2 cellular contexts compared by ENCODE assay signal in the genomic region with DNA sequence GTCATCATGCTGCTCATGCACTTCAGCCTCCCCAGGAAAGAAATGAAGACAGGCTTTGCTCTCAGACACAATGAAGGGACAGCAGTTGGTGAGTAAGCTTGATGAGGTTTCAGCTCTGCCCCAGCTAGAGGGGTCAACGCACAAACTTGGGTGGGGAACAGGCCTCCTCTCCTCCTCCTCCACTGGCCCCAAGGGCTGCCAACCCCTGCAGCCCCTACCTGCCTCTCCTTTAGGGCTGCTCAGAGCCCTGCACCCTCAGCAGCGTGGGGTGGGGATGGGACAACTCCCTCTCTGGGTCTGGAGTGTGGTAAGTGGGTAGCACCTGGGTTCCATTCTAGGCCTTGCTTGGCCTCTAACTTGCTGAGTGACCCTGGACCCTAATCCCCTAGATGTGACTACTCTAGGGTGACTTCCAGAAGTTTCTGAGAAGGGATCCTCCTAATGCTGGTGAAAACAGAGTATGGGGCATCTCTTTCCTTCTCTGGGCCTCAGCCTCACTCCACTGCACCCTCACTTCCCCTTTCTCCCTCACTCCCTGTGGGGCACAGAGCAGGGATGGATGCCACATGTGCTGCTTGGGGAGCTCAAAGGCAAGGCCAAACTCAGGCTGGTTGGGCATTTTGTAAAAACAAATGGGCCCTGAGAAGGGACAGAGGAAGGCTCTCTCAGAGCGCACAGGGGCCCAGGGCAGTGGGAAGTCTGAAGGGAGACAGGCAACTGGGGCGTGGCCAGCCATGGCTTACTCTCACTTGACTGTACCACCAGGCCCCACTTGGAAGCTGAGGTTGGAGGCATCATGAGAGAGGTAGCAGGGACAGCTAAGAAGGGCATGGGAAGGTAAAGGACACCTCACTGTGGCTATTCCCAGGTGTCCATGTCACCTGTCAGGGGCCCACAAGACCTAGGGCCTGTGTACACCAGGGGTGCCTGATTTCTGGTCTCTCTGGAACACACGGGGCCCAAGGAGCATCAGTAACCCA.
TF ChIP-seq lines count a peak whose summit lies in the region.

No MANE protein-coding gene starts in this region.

TF ChIP-seq in liver, 16 proteins besides CTCF, POLR2A, EP300 and RAD21:
- TF ChIP-seq RXRA (IDR thresholded peaks at IDR 0.05) = no peak
- no peak for TF ChIP-seq HNF4G (IDR thresholded peaks at IDR 0.05)
- TF ChIP-seq, protein P1, sequence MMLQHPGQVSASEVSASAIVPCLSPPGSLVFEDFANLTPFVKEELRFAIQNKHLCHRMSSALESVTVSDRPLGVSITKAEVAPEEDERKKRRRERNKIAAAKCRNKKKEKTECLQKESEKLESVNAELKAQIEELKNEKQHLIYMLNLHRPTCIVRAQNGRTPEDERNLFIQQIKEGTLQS (IDR thresholded peaks at IDR 0.05) = no peak
- TF ChIP-seq HNF4A (conservative IDR thresholded peaks at IDR 0.05) = no peak
- TF ChIP-seq, protein P2, sequence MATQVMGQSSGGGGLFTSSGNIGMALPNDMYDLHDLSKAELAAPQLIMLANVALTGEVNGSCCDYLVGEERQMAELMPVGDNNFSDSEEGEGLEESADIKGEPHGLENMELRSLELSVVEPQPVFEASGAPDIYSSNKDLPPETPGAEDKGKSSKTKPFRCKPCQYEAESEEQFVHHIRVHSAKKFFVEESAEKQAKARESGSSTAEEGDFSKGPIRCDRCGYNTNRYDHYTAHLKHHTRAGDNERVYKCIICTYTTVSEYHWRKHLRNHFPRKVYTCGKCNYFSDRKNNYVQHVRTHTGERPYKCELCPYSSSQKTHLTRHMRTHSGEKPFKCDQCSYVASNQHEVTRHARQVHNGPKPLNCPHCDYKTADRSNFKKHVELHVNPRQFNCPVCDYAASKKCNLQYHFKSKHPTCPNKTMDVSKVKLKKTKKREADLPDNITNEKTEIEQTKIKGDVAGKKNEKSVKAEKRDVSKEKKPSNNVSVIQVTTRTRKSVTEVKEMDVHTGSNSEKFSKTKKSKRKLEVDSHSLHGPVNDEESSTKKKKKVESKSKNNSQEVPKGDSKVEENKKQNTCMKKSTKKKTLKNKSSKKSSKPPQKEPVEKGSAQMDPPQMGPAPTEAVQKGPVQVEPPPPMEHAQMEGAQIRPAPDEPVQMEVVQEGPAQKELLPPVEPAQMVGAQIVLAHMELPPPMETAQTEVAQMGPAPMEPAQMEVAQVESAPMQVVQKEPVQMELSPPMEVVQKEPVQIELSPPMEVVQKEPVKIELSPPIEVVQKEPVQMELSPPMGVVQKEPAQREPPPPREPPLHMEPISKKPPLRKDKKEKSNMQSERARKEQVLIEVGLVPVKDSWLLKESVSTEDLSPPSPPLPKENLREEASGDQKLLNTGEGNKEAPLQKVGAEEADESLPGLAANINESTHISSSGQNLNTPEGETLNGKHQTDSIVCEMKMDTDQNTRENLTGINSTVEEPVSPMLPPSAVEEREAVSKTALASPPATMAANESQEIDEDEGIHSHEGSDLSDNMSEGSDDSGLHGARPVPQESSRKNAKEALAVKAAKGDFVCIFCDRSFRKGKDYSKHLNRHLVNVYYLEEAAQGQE (IDR thresholded peaks at IDR 0.05) = no peak
- no peak for TF ChIP-seq FOXA1 (IDR thresholded peaks at IDR 0.05)
- TF ChIP-seq EGR1 (IDR thresholded peaks at IDR 0.05; ENCODE audit: low read depth in 2 of 2) = no peak
- TF ChIP-seq, protein P3, sequence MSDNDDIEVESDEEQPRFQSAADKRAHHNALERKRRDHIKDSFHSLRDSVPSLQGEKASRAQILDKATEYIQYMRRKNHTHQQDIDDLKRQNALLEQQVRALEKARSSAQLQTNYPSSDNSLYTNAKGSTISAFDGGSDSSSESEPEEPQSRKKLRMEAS (IDR thresholded peaks at IDR 0.05) = no peak
- no peak for TF ChIP-seq GABPA (IDR thresholded peaks at IDR 0.05 in 1 of 2, conservative IDR thresholded peaks at IDR 0.05 in 1 of 2)
- TF ChIP-seq SP1 (IDR thresholded peaks at IDR 0.05) = no peak
- TF ChIP-seq TAF1 (conservative IDR thresholded peaks at IDR 0.05) = no peak
- TF ChIP-seq, protein P4, sequence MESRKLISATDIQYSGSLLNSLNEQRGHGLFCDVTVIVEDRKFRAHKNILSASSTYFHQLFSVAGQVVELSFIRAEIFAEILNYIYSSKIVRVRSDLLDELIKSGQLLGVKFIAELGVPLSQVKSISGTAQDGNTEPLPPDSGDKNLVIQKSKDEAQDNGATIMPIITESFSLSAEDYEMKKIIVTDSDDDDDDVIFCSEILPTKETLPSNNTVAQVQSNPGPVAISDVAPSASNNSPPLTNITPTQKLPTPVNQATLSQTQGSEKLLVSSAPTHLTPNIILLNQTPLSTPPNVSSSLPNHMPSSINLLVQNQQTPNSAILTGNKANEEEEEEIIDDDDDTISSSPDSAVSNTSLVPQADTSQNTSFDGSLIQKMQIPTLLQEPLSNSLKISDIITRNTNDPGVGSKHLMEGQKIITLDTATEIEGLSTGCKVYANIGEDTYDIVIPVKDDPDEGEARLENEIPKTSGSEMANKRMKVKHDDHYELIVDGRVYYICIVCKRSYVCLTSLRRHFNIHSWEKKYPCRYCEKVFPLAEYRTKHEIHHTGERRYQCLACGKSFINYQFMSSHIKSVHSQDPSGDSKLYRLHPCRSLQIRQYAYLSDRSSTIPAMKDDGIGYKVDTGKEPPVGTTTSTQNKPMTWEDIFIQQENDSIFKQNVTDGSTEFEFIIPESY (IDR thresholded peaks at IDR 0.05) = no peak

TF ChIP-seq in HepG2, 621 proteins besides CTCF, POLR2A, EP300 and RAD21:
- TF ChIP-seq ZNF12 (CRISPR knock-in tag; IDR thresholded peaks at IDR 0.05) (no peak), ZFX (CRISPR knock-in tag; IDR thresholded peaks at IDR 0.05; ENCODE audit: low read depth) (no peak), YEATS4 (CRISPR knock-in tag; IDR thresholded peaks at IDR 0.05; ENCODE audit: borderline replicate concordance) (no peak), LCORL (IDR thresholded peaks at IDR 0.05) (no peak), LCORL (CRISPR knock-in tag; IDR thresholded peaks at IDR 0.05) (no peak), ZNF136 (CRISPR knock-in tag; IDR thresholded peaks at IDR 0.05; ENCODE audit: low read depth) (no peak)
- TF ChIP-seq, protein P5, sequence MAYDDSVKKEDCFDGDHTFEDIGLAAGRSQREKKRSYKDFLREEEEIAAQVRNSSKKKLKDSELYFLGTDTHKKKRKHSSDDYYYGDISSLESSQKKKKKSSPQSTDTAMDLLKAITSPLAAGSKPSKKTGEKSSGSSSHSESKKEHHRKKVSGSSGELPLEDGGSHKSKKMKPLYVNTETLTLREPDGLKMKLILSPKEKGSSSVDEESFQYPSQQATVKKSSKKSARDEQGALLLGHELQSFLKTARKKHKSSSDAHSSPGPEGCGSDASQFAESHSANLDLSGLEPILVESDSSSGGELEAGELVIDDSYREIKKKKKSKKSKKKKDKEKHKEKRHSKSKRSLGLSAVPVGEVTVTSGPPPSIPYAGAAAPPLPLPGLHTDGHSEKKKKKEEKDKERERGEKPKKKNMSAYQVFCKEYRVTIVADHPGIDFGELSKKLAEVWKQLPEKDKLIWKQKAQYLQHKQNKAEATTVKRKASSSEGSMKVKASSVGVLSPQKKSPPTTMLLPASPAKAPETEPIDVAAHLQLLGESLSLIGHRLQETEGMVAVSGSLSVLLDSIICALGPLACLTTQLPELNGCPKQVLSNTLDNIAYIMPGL (CRISPR knock-in tag; IDR thresholded peaks at IDR 0.05; ENCODE audit: borderline replicate concordance in 1 of 2, low read depth in 1 of 2) = no peak
